In genomic region chr7:74155810-74156395, GRCh38 we compare ENCODE assay signal across 22 cellular contexts.
"Had no signal": no experiment of that assay in that cellular context is flagged by ENCODE, and none has a peak within 500 bp of the region (broad histone marks: within the 10 kb centered on the region; RNA-seq: fewer than 3 reads in every experiment).

No MANE protein-coding gene starts in this region.

- ATAC-seq: PC-3, SK-N-SH treated with all-trans-retinoic acid at 6 μM for 48 hours had no signal

- H3K4me1 ChIP-seq: Peyer's patch, SJCRH30 had no signal

- H3K27ac ChIP-seq: Peyer's patch, SJCRH30 had no signal

- H3K36me3 Mint-ChIP-seq: IgD-negative memory B cell had no signal

- DNase-seq: KBM-7, MV-4-11, NCI-H1048, NCI-H1105, NCI-H1417, NCI-H1436 treated with DMSO at 0.1 percent for 48 hours, NCI-H1694, NCI-H187 treated with DMSO at 0.1 percent for 48 hours, NCI-H2029 treated with DMSO at 0.1 percent for 48 hours, NCI-H2171 treated with DMSO at 0.1 percent for 48 hours, NCI-H345, NCI-H446 treated with DMSO at 0.1 percent for 48 hours, NCI-H510A treated with DMSO at 0.1 percent for 48 hours, NCI-H526 treated with DMSO at 0.1 percent for 48 hours, NCI-H748 treated with DMSO at 0.1 percent for 48 hours, PC-3, Peyer's patch, SHP77 treated with DMSO at 0.1 percent for 48 hours, SJCRH30, T-helper 1 cell had no signal

- H3K9me3 Mint-ChIP-seq: IgD-negative memory B cell had no signal

- H3K27me3 ChIP-seq: Peyer's patch, SJCRH30 had no signal

- H3K9me3 ChIP-seq: Peyer's patch, SJCRH30 had no signal

- H3K4me3 Mint-ChIP-seq: IgD-negative memory B cell had no signal

- H3K4me1 Mint-ChIP-seq: IgD-negative memory B cell had no signal

- H3K27ac Mint-ChIP-seq: IgD-negative memory B cell had no signal

- H3K36me3 ChIP-seq: Peyer's patch, SJCRH30 had no signal

- H3K4me3 ChIP-seq: Peyer's patch, SJCRH30 had no signal
